1 cellular context compared by ENCODE assay signal in genomic region chr1:16032388-16033100, GRCh38.
TF ChIP-seq lines count a peak whose summit lies in the region.

No MANE protein-coding gene starts in this region.

TF ChIP-seq in K562, 482 proteins besides CTCF, POLR2A, EP300 and RAD21 (continued from another document and continues in another):
- TF ChIP-seq CBX2 (IDR thresholded peaks at IDR 0.05; ENCODE audit: insufficient read depth, low read length, poor library complexity, severe bottlenecking) (no peak), ZNF589 (CRISPR knock-in tag; IDR thresholded peaks at IDR 0.05; ENCODE audit: low read depth) (no peak), FOXP1 (CRISPR knock-in tag; IDR thresholded peaks at IDR 0.05) (no peak), NFIX (CRISPR knock-in tag; IDR thresholded peaks at IDR 0.05; ENCODE audit: low read depth) (no peak), MCM5 (IDR thresholded peaks at IDR 0.05; ENCODE audit: low read depth) (no peak), HDAC8 (tag; IDR thresholded peaks at IDR 0.05) (no peak), ZNF175 (CRISPR knock-in tag; IDR thresholded peaks at IDR 0.05; ENCODE audit: low read depth) (no peak), TEAD1 (CRISPR knock-in tag; IDR thresholded peaks at IDR 0.05) (peak; percentile 65 to 86; a peak in 3 of 4 replicates), MTA1 (IDR thresholded peaks at IDR 0.05; ENCODE audit: borderline replicate concordance) (no peak), KDM2B (CRISPR knock-in tag; IDR thresholded peaks at IDR 0.05) (no peak), ZC3H11A (IDR thresholded peaks at IDR 0.05; ENCODE audit: low read depth, low read length) (no peak), FOXK2 (conservative IDR thresholded peaks at IDR 0.05 in 1 of 2, IDR thresholded peaks at IDR 0.05 in 1 of 2; ENCODE audit: low read depth in 2 of 2) (no peak), MCM7 (IDR thresholded peaks at IDR 0.05) (no peak), ZEB2 (IDR thresholded peaks at IDR 0.05) (no peak), ZNF79 (CRISPR knock-in tag; IDR thresholded peaks at IDR 0.05; ENCODE audit: low read depth) (no peak), MAFF (IDR thresholded peaks at IDR 0.05; ENCODE audit: low read length) (no peak), ARID4B (CRISPR knock-in tag; IDR thresholded peaks at IDR 0.05) (no peak), MIER1 (IDR thresholded peaks at IDR 0.05; ENCODE audit: low read depth) (no peak), KLF1 (tag; IDR thresholded peaks at IDR 0.05) (peak; percentile 75; the same call in 1 of the 2 replicates), TFAM (CRISPR knock-in tag; conservative IDR thresholded peaks at IDR 0.05) (no peak), TRIM25 (IDR thresholded peaks at IDR 0.05; ENCODE audit: borderline replicate concordance) (no peak), SRSF7 (optimal IDR thresholded peaks at IDR 0.05; ENCODE audit: low read depth, low read length) (no peak), ZNF165 (CRISPR knock-in tag; IDR thresholded peaks at IDR 0.05; ENCODE audit: borderline replicate concordance) (no peak), TEAD4 (IDR thresholded peaks at IDR 0.05; ENCODE audit: low read length) (peak; percentile 55), TEAD4 (CRISPR knock-in tag; IDR thresholded peaks at IDR 0.05; ENCODE audit: borderline replicate concordance) (no peak), ZZZ3 (IDR thresholded peaks at IDR 0.05) (no peak), NONO (IDR thresholded peaks at IDR 0.05; ENCODE audit: low read depth in 2 of 2, low read length in 1 of 2) (peak in 1 of 2 experiments; percentile 67; a peak in 1 of 4 replicates), ZNF696 (CRISPR knock-in tag; conservative IDR thresholded peaks at IDR 0.05) (no peak), THRA (IDR thresholded peaks at IDR 0.05) (no peak), ZNF124 (CRISPR knock-in tag; IDR thresholded peaks at IDR 0.05) (no peak), ZSCAN32 (CRISPR knock-in tag; IDR thresholded peaks at IDR 0.05) (no peak), XRCC3 (IDR thresholded peaks at IDR 0.05) (no peak), PCBP2 (IDR thresholded peaks at IDR 0.05; ENCODE audit: low read depth, low read length, poor library complexity, severe bottlenecking) (no peak), IFI16 (CRISPR knock-in tag; IDR thresholded peaks at IDR 0.05) (no peak), ZNF717 (CRISPR knock-in tag; IDR thresholded peaks at IDR 0.05) (no peak), ETV1 (tag; conservative IDR thresholded peaks at IDR 0.05; ENCODE audit: low read depth) (no peak), NEUROD1 (IDR thresholded peaks at IDR 0.05; ENCODE audit: borderline replicate concordance, low read depth, low read length, partially characterized antibody) (peak; percentile 66), NCOR1 (IDR thresholded peaks at IDR 0.05) (no peak), ZNF449 (CRISPR knock-in tag; IDR thresholded peaks at IDR 0.05) (no peak), RAD51 (IDR thresholded peaks at IDR 0.05; ENCODE audit: borderline replicate concordance, low read depth) (no peak; the same call in 1 of the 2 replicates), PHB (CRISPR knock-in tag; IDR thresholded peaks at IDR 0.05) (no peak), GTF3C2 (IDR thresholded peaks at IDR 0.05; ENCODE audit: borderline replicate concordance, extremely low read depth, insufficient read length) (no peak), TCF7 (IDR thresholded peaks at IDR 0.05; ENCODE audit: borderline replicate concordance) (0 out of 2 replicates have a peak, but pooled peaks have one; percentile 32), RFX1 (IDR thresholded peaks at IDR 0.05) (no peak), RNF219 (CRISPR knock-in tag; IDR thresholded peaks at IDR 0.05) (no peak), MCM2 (IDR thresholded peaks at IDR 0.05; ENCODE audit: low read depth) (no peak), ZBTB8A (IDR thresholded peaks at IDR 0.05; ENCODE audit: partially characterized antibody) (no peak)
- TF ChIP-seq, protein P1, sequence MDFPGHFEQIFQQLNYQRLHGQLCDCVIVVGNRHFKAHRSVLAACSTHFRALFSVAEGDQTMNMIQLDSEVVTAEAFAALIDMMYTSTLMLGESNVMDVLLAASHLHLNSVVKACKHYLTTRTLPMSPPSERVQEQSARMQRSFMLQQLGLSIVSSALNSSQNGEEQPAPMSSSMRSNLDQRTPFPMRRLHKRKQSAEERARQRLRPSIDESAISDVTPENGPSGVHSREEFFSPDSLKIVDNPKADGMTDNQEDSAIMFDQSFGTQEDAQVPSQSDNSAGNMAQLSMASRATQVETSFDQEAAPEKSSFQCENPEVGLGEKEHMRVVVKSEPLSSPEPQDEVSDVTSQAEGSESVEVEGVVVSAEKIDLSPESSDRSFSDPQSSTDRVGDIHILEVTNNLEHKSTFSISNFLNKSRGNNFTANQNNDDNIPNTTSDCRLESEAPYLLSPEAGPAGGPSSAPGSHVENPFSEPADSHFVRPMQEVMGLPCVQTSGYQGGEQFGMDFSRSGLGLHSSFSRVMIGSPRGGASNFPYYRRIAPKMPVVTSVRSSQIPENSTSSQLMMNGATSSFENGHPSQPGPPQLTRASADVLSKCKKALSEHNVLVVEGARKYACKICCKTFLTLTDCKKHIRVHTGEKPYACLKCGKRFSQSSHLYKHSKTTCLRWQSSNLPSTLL (IDR thresholded peaks at IDR 0.05): no peak
- TF ChIP-seq, protein P2, sequence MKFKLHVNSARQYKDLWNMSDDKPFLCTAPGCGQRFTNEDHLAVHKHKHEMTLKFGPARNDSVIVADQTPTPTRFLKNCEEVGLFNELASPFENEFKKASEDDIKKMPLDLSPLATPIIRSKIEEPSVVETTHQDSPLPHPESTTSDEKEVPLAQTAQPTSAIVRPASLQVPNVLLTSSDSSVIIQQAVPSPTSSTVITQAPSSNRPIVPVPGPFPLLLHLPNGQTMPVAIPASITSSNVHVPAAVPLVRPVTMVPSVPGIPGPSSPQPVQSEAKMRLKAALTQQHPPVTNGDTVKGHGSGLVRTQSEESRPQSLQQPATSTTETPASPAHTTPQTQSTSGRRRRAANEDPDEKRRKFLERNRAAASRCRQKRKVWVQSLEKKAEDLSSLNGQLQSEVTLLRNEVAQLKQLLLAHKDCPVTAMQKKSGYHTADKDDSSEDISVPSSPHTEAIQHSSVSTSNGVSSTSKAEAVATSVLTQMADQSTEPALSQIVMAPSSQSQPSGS (CRISPR knock-in tag; IDR thresholded peaks at IDR 0.05): no peak
- TF ChIP-seq, protein P3, sequence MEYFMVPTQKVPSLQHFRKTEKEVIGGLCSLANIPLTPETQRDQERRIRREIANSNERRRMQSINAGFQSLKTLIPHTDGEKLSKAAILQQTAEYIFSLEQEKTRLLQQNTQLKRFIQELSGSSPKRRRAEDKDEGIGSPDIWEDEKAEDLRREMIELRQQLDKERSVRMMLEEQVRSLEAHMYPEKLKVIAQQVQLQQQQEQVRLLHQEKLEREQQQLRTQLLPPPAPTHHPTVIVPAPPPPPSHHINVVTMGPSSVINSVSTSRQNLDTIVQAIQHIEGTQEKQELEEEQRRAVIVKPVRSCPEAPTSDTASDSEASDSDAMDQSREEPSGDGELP (CRISPR knock-in tag; IDR thresholded peaks at IDR 0.05; ENCODE audit: borderline replicate concordance): peak; percentile 84; the same call in 1 of the 2 replicates
- TF ChIP-seq, protein P4, sequence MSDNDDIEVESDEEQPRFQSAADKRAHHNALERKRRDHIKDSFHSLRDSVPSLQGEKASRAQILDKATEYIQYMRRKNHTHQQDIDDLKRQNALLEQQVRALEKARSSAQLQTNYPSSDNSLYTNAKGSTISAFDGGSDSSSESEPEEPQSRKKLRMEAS (CRISPR knock-in tag; IDR thresholded peaks at IDR 0.05): no peak; the same call in 1 of the 2 replicates
